1 cellular context compared by ENCODE assay signal in the genomic region with DNA sequence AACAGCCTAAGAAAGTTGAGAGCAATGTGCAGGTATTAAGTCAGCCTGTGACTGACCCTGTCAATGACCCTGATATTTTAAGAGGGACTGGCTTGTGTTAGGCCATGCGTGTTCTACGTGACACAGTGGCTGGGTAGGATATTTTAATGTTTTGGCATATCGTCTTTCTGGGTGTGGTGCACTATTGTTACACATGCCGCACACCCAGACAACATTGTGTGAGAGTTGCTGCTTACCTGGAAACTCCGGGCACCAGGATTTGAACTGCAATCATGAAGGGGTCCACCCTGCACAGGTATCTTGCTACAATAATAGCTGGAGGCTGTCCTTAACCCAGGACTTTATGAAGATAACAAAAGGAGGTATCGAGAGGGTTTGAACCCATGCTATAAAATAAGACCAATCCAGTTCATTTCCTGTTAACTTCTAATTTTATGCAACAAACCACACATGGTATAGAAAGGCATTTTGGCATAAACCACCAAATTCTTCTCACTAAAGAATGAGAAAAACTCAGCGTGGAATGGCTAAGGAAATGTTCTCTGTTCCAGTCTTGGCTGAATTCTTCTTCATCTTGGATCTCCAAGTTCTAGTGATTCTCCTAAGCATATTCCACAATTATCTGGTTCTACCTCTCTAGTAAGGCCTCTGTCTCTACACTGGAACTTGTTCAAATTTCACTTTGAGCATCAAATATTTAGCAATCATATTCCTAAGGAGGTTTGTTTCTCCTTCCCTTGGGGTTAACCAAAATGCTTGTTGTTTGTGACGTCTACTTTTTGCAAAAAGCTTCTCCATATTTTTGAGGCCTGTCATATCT.
TF ChIP-seq lines count a peak whose summit lies in the region.

No MANE protein-coding gene starts in this region.

TF ChIP-seq in H1, 55 proteins besides CTCF, POLR2A, EP300 and RAD21:
- TF ChIP-seq ZNF274 (IDR thresholded peaks at IDR 0.05; ENCODE audit: borderline replicate concordance, extremely low read depth, low read length) = no peak
- TF ChIP-seq RFX5 (IDR thresholded peaks at IDR 0.05; ENCODE audit: borderline replicate concordance, low read depth, low read length) = no peak
- TF ChIP-seq RBBP5 (IDR thresholded peaks at IDR 0.05; ENCODE audit: borderline replicate concordance, low read depth, low read length) = no peak
- TF ChIP-seq SP2 (IDR thresholded peaks at IDR 0.05; ENCODE audit: low read length) = no peak
- no peak for TF ChIP-seq SP1 (IDR thresholded peaks at IDR 0.05; ENCODE audit: low read depth, low read length)
- TF ChIP-seq, protein P1, sequence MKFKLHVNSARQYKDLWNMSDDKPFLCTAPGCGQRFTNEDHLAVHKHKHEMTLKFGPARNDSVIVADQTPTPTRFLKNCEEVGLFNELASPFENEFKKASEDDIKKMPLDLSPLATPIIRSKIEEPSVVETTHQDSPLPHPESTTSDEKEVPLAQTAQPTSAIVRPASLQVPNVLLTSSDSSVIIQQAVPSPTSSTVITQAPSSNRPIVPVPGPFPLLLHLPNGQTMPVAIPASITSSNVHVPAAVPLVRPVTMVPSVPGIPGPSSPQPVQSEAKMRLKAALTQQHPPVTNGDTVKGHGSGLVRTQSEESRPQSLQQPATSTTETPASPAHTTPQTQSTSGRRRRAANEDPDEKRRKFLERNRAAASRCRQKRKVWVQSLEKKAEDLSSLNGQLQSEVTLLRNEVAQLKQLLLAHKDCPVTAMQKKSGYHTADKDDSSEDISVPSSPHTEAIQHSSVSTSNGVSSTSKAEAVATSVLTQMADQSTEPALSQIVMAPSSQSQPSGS (IDR thresholded peaks at IDR 0.05; ENCODE audit: low read length) = no peak
- TF ChIP-seq, protein P2, sequence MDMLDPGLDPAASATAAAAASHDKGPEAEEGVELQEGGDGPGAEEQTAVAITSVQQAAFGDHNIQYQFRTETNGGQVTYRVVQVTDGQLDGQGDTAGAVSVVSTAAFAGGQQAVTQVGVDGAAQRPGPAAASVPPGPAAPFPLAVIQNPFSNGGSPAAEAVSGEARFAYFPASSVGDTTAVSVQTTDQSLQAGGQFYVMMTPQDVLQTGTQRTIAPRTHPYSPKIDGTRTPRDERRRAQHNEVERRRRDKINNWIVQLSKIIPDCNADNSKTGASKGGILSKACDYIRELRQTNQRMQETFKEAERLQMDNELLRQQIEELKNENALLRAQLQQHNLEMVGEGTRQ (IDR thresholded peaks at IDR 0.05; ENCODE audit: low read length) = no peak
- TF ChIP-seq BRCA1 (IDR thresholded peaks at IDR 0.05; ENCODE audit: low read depth, low read length) = no peak
- TF ChIP-seq CBX8 (IDR thresholded peaks at IDR 0.05; ENCODE audit: borderline replicate concordance, low read depth, low read length) = no peak
- TF ChIP-seq, protein P3, sequence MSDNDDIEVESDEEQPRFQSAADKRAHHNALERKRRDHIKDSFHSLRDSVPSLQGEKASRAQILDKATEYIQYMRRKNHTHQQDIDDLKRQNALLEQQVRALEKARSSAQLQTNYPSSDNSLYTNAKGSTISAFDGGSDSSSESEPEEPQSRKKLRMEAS (IDR thresholded peaks at IDR 0.05) = no peak
